ENCODE assay signal across 13 cellular contexts in genomic region chr1:15172405-15173259, GRCh38. TPM values are rescaled to one million over a fixed set of nuclear protein-coding genes. Genes with fewer than 3 reads are reported as not detected.
DNase-seq lines count a peak whose midpoint lies in the region; ATAC-seq and TF ChIP-seq lines count a peak whose summit lies in the region.
"Had no signal": no experiment of that assay in that cellular context is flagged by ENCODE, and none has a peak within 500 bp of the region (broad histone marks: within the 10 kb centered on the region; RNA-seq: fewer than 3 reads in every experiment).

No MANE protein-coding gene starts in this region.

- no peaks in the 10 kb centered on the region for H3K4me1 ChIP-seq in prostate gland (replicated peaks)

- 21% methylated on average over 16 of the region's 16 CpGs for WGBS in prostate gland

- no peaks in the 10 kb centered on the region for H3K36me3 ChIP-seq in prostate gland
- H3K36me3 ChIP-seq: ovary had no signal

- ATAC-seq in SK-N-SH treated with all-trans-retinoic acid at 6 μM for 48 hours: peak; percentile 41; the same call in 2 of the 3 replicates
- ATAC-seq in esophagus mucosa: peak; percentile 77
- ATAC-seq in GM19463 (IDR thresholded peaks at IDR 0.05; ENCODE audit: unreplicated experiment): no peak
- ATAC-seq in HG02623 (IDR thresholded peaks at IDR 0.05; ENCODE audit: unreplicated experiment): no peak

- no peak for TF ChIP-seq CTCF in prostate gland (IDR thresholded peaks at IDR 0.05)

- DNase-seq in HCEC 1CT: peak; percentile 49
- peak; percentile 43 for DNase-seq in prostate gland (ENCODE audit: low spot score)
- no peak for DNase-seq in AG08395 (ENCODE audit: low spot score)
- no peak for DNase-seq in GF-D8 (lab: John Stamatoyannopoulos, UW)
- DNase-seq: activated CD4-positive, alpha-beta T cell treated with anti-CD3 and anti-CD28 coated beads, Interleukin-2, amount 50 U/mL, for 4 hours; activated naive CD4-positive, alpha-beta T cell; head of caudate nucleus; NCI-H1092 treated with DMSO at 0.1 percent for 48 hours; ovary had no signal

- H3K27me3 ChIP-seq in prostate gland (replicated peaks; ENCODE audit: insufficient read depth): no peaks in the 10 kb centered on the region
- H3K27me3 ChIP-seq: ovary had no signal

- no peaks in the 10 kb centered on the region for H3K9me3 ChIP-seq in prostate gland
- H3K9me3 ChIP-seq: ovary had no signal

- no peak overlapping the region for H3K4me3 ChIP-seq in prostate gland
- H3K4me3 ChIP-seq: ovary had no signal

- intact Hi-C loops in prostate gland (cut with DNase I): no loop called here

- no peak for TF ChIP-seq POLR2A in prostate gland (IDR thresholded peaks at IDR 0.05)

- H3K27ac ChIP-seq in prostate gland: peak overlapping the region; percentile 57 to 64
- H3K27ac ChIP-seq: ovary had no signal

TF ChIP-seq in SK-N-SH treated with all-trans-retinoic acid at 6 μM for 48 hours, 23 proteins besides CTCF, POLR2A, EP300 and RAD21:
- TF ChIP-seq POU6F1 (CRISPR knock-in tag; IDR thresholded peaks at IDR 0.05; ENCODE audit: borderline replicate concordance, low read depth) (no peak), ZNF70 (CRISPR knock-in tag; IDR thresholded peaks at IDR 0.05) (no peak), TOX (CRISPR knock-in tag; IDR thresholded peaks at IDR 0.05; ENCODE audit: borderline replicate concordance) (no peak), TCF4 (CRISPR knock-in tag; IDR thresholded peaks at IDR 0.05; ENCODE audit: borderline replicate concordance) (no peak), CSRNP3 (CRISPR knock-in tag; IDR thresholded peaks at IDR 0.05) (no peak), ZNF565 (CRISPR knock-in tag; conservative IDR thresholded peaks at IDR 0.05; ENCODE audit: low read depth) (no peak), ARNTL (CRISPR knock-in tag; IDR thresholded peaks at IDR 0.05; ENCODE audit: borderline replicate concordance, low read depth) (no peak), BACH2 (CRISPR knock-in tag; IDR thresholded peaks at IDR 0.05; ENCODE audit: borderline replicate concordance) (no peak), OSR1 (CRISPR knock-in tag; IDR thresholded peaks at IDR 0.05) (no peak), ZNF8 (CRISPR knock-in tag; IDR thresholded peaks at IDR 0.05) (no peak), ESRRG (CRISPR knock-in tag; IDR thresholded peaks at IDR 0.05) (no peak), SNAI2 (CRISPR knock-in tag; IDR thresholded peaks at IDR 0.05) (no peak), ZFP3 (CRISPR knock-in tag; IDR thresholded peaks at IDR 0.05) (no peak), CREB5 (CRISPR knock-in tag; IDR thresholded peaks at IDR 0.05; ENCODE audit: low read depth) (no peak)
TF ChIP-seq in SK-N-SH treated with all-trans-retinoic acid at 6 μM for 48 hours: peak in this region for 0.

RNA-seq across cellular contexts. Expression of gene TMEM51, which starts 19.1 kb away (rescaled TPM):
- total RNA-seq in esophagus mucosa (22.5 TPM), prostate gland (10 to 100 TPM in 1 of 2 donors, 1 to 10 TPM in 1; 9.8 to 17.6 TPM)

Comparison
In these comparisons a context has a peak if more than half of its experiments do, and no peak if none do; other contexts are left out.
1. DNase-seq: peak in HCEC 1CT (single experiment) and prostate gland (single experiment); none in AG08395 (single experiment) and GF-D8 (single experiment).
2. ATAC-seq: peak in SK-N-SH treated with all-trans-retinoic acid at 6 μM for 48 hours (single experiment) and esophagus mucosa (single experiment); none in GM19463 (single experiment) and HG02623 (single experiment).